Comparison of ENCODE assay signal across 11 cellular contexts in genomic region chr4:94412019-94413017, GRCh38. TPM values are rescaled to one million over a fixed set of nuclear protein-coding genes. Genes with fewer than 3 reads are reported as not detected.
DNase-seq lines count a peak whose midpoint lies in the region; ATAC-seq and TF ChIP-seq lines count a peak whose summit lies in the region.
"Had no signal": no experiment of that assay in that cellular context is flagged by ENCODE, and none has a peak within 500 bp of the region (broad histone marks: within the 10 kb centered on the region; RNA-seq: fewer than 3 reads in every experiment).

No MANE protein-coding gene starts in this region.

- no peak overlapping the region for H3K27ac Mint-ChIP-seq in stimulated activated memory B cell treated with anti-CD40 and anti-IgM and Interleukin-4, amounts not matched to agents 10 μg/mL and 1 μg/mL and 100 μg/mL, for 72 hours
- H3K27ac Mint-ChIP-seq in activated CD4-positive, alpha-beta T cell treated with anti-CD3 and anti-CD28 coated beads, Interleukin-2, amount 10 ng/mL, durations not matched to agents 24 days and 14 days = no peak overlapping the region
- H3K27ac Mint-ChIP-seq: activated naive CD4-positive, alpha-beta T cell treated with anti-CD3 and anti-CD28 coated beads, Interleukin-2, amount 10 ng/mL, durations not matched to agents 7 days and 5 days; stimulated activated naive CD8-positive, alpha-beta T cell treated with anti-CD3 and anti-CD28 coated beads, Interleukin-15, Interleukin-2, amounts not matched to agents 100 ng/mL and 50 ng/mL, for 24 hours had no signal

- H3K27ac ChIP-seq in left ventricle myocardium inferior (replicated peaks) (peak overlapping the region; percentile 89), body of pancreas (peak overlapping the region in 1 of 4 donors; percentile 35), left lung (no peak overlapping the region)
- H3K27ac ChIP-seq: C4-2B had no signal

- 16 to 22% methylated on average over 9 of the region's 9 CpGs for WGBS in body of pancreas, 2 donors

- H3K9me3 Mint-ChIP-seq in stimulated activated memory B cell treated with anti-CD40 and anti-IgM and Interleukin-4, amounts not matched to agents 10 μg/mL and 1 μg/mL and 100 μg/mL, for 72 hours = peaks cover 3% of the 10 kb centered on the region
- no peaks in the 10 kb centered on the region for H3K9me3 Mint-ChIP-seq in activated CD4-positive, alpha-beta T cell treated with anti-CD3 and anti-CD28 coated beads, Interleukin-2, amount 10 ng/mL, durations not matched to agents 24 days and 14 days
- H3K9me3 Mint-ChIP-seq: activated naive CD4-positive, alpha-beta T cell treated with anti-CD3 and anti-CD28 coated beads, Interleukin-2, amount 10 ng/mL, durations not matched to agents 7 days and 5 days had no signal

- intact Hi-C loops in left ventricle myocardium inferior (cut with micrococcal nuclease) = no loop called here
- intact Hi-C loops in cardiac septum (cut with DNase I) = loop anchor here (2.0 to 5.0 kb wide), 2 partner anchors 38 to 135 kb away; partner anchors contain the start of gene PDLIM5
- intact Hi-C loops in body of pancreas (cut with DNase I) = no loop called here
- intact Hi-C loops in left lung (cut with DNase I) = no loop called here
- intact Hi-C loops in activated CD4-positive, alpha-beta T cell treated with anti-CD3 and anti-CD28 coated beads, Interleukin-2, amount 10 ng/mL, durations not matched to agents 24 days and 14 days (cut with micrococcal nuclease) = no loop called here

- no peak for TF ChIP-seq POLR2A in body of pancreas (IDR thresholded peaks at IDR 0.05)

- H3K4me1 Mint-ChIP-seq in stimulated activated memory B cell treated with anti-CD40 and anti-IgM and Interleukin-4, amounts not matched to agents 10 μg/mL and 1 μg/mL and 100 μg/mL, for 72 hours = no peaks in the 10 kb centered on the region
- H3K4me1 Mint-ChIP-seq in activated CD4-positive, alpha-beta T cell treated with anti-CD3 and anti-CD28 coated beads, Interleukin-2, amount 10 ng/mL, durations not matched to agents 24 days and 14 days = no peaks in the 10 kb centered on the region
- H3K4me1 Mint-ChIP-seq: activated naive CD4-positive, alpha-beta T cell treated with anti-CD3 and anti-CD28 coated beads, Interleukin-2, amount 10 ng/mL, durations not matched to agents 7 days and 5 days had no signal

- H3K36me3 ChIP-seq in left ventricle myocardium inferior (no peaks in the 10 kb centered on the region), body of pancreas (replicated peaks in 1 of 2; ENCODE audit: insufficient read depth in 1 of 2, low read depth in 2 of 2) (no peaks in the 10 kb centered on the region), left lung (no peaks in the 10 kb centered on the region)

- DNase-seq in left ventricle myocardium inferior (no peak), cardiac septum (ENCODE audit: low spot score) (no peak), body of pancreas (peak in 2 of 4 donors; percentile 14 to 16), left lung (no peak), mucosa of gallbladder (ENCODE audit: low spot score) (no peak)
- no peak for DNase-seq in activated CD4-positive, alpha-beta T cell treated with anti-CD3 and anti-CD28 coated beads, Interleukin-2, amount 10 ng/mL, durations not matched to agents 24 days and 14 days
- DNase-seq: activated naive CD4-positive, alpha-beta T cell treated with anti-CD3 and anti-CD28 coated beads, Interleukin-2, amount 10 ng/mL, durations not matched to agents 7 days and 5 days had no signal

- peaks cover 49% of the 10 kb centered on the region for H3K27me3 Mint-ChIP-seq in stimulated activated memory B cell treated with anti-CD40 and anti-IgM and Interleukin-4, amounts not matched to agents 10 μg/mL and 1 μg/mL and 100 μg/mL, for 72 hours
- H3K27me3 Mint-ChIP-seq in activated CD4-positive, alpha-beta T cell treated with anti-CD3 and anti-CD28 coated beads, Interleukin-2, amount 10 ng/mL, durations not matched to agents 24 days and 14 days = peaks cover 25% of the 10 kb centered on the region

- ATAC-seq in body of pancreas (peak; percentile 21), left lung (peak; percentile 70), HG02610 (IDR thresholded peaks at IDR 0.05; ENCODE audit: unreplicated experiment) (no peak)
- no peak for ATAC-seq in stimulated activated memory B cell treated with anti-CD40 and anti-IgM and Interleukin-4, amounts not matched to agents 10 μg/mL and 1 μg/mL and 100 μg/mL, for 72 hours

- H3K4me3 ChIP-seq in left ventricle myocardium inferior = peak overlapping the region; percentile 39
- no peak overlapping the region for H3K4me3 ChIP-seq in body of pancreas
- no peak overlapping the region for H3K4me3 ChIP-seq in left lung

- TF ChIP-seq CTCF in left ventricle myocardium inferior (IDR thresholded peaks at IDR 0.05; ENCODE audit: borderline replicate concordance) (no peak), body of pancreas (IDR thresholded peaks at IDR 0.05) (no peak), left lung (IDR thresholded peaks at IDR 0.05) (no peak)

- H3K4me1 ChIP-seq in left ventricle myocardium inferior (peaks cover 64% of the 10 kb centered on the region), body of pancreas (peaks cover 16% of the 10 kb centered on the region), left lung (peaks cover 0 to 9% of the 10 kb centered on the region in 2 donors)

- peaks cover 10% of the 10 kb centered on the region for H3K9me3 ChIP-seq in left ventricle myocardium inferior (replicated peaks)
- H3K9me3 ChIP-seq in body of pancreas = no peaks in the 10 kb centered on the region
- no peaks in the 10 kb centered on the region for H3K9me3 ChIP-seq in left lung

- H3K36me3 Mint-ChIP-seq in stimulated activated memory B cell treated with anti-CD40 and anti-IgM and Interleukin-4, amounts not matched to agents 10 μg/mL and 1 μg/mL and 100 μg/mL, for 72 hours = no peaks in the 10 kb centered on the region
- no peaks in the 10 kb centered on the region for H3K36me3 Mint-ChIP-seq in activated CD4-positive, alpha-beta T cell treated with anti-CD3 and anti-CD28 coated beads, Interleukin-2, amount 10 ng/mL, durations not matched to agents 24 days and 14 days (ENCODE audit: low read depth)
- H3K36me3 Mint-ChIP-seq: activated naive CD4-positive, alpha-beta T cell treated with anti-CD3 and anti-CD28 coated beads, Interleukin-2, amount 10 ng/mL, durations not matched to agents 7 days and 5 days had no signal

- H3K27me3 ChIP-seq in left ventricle myocardium inferior (ENCODE audit: low read depth) (no peaks in the 10 kb centered on the region), body of pancreas (no peaks in the 10 kb centered on the region), left lung (no peaks in the 10 kb centered on the region)

- no peak overlapping the region for H3K4me3 Mint-ChIP-seq in stimulated activated memory B cell treated with anti-CD40 and anti-IgM and Interleukin-4, amounts not matched to agents 10 μg/mL and 1 μg/mL and 100 μg/mL, for 72 hours
- no peak overlapping the region for H3K4me3 Mint-ChIP-seq in activated CD4-positive, alpha-beta T cell treated with anti-CD3 and anti-CD28 coated beads, Interleukin-2, amount 10 ng/mL, durations not matched to agents 24 days and 14 days
- H3K4me3 Mint-ChIP-seq: activated naive CD4-positive, alpha-beta T cell treated with anti-CD3 and anti-CD28 coated beads, Interleukin-2, amount 10 ng/mL, durations not matched to agents 7 days and 5 days; stimulated activated naive CD8-positive, alpha-beta T cell treated with anti-CD3 and anti-CD28 coated beads, Interleukin-15, Interleukin-2, amounts not matched to agents 100 ng/mL and 50 ng/mL, for 24 hours had no signal

RNA-seq across cellular contexts. Expression of gene PDLIM5, which starts 39.4 kb away (rescaled TPM):
- total RNA-seq in left ventricle myocardium inferior (982 TPM), cardiac septum (1,256 TPM), body of pancreas (10 to 100 TPM; 44.2 to 70.3 TPM), left lung (100 to 1,000 TPM in 1 of 2 donors, 10 to 100 TPM in 1; 75.7 to 105 TPM), mucosa of gallbladder (154 TPM)
- 16.5 and 17.8 TPM in 2 replicates for total RNA-seq in activated CD4-positive, alpha-beta T cell treated with anti-CD3 and anti-CD28 coated beads, Interleukin-2, amount 10 ng/mL, durations not matched to agents 24 days and 14 days

Comparison
In these comparisons a context has a peak if more than half of its experiments do, and no peak if none do; other contexts are left out.
1. ATAC-seq: peak in body of pancreas (single experiment) and left lung (single experiment); none in stimulated activated memory B cell treated with anti-CD40 and anti-IgM and Interleukin-4, amounts not matched to agents 10 μg/mL and 1 μg/mL and 100 μg/mL, for 72 hours (single experiment) and HG02610 (single experiment).